In the genomic region with DNA sequence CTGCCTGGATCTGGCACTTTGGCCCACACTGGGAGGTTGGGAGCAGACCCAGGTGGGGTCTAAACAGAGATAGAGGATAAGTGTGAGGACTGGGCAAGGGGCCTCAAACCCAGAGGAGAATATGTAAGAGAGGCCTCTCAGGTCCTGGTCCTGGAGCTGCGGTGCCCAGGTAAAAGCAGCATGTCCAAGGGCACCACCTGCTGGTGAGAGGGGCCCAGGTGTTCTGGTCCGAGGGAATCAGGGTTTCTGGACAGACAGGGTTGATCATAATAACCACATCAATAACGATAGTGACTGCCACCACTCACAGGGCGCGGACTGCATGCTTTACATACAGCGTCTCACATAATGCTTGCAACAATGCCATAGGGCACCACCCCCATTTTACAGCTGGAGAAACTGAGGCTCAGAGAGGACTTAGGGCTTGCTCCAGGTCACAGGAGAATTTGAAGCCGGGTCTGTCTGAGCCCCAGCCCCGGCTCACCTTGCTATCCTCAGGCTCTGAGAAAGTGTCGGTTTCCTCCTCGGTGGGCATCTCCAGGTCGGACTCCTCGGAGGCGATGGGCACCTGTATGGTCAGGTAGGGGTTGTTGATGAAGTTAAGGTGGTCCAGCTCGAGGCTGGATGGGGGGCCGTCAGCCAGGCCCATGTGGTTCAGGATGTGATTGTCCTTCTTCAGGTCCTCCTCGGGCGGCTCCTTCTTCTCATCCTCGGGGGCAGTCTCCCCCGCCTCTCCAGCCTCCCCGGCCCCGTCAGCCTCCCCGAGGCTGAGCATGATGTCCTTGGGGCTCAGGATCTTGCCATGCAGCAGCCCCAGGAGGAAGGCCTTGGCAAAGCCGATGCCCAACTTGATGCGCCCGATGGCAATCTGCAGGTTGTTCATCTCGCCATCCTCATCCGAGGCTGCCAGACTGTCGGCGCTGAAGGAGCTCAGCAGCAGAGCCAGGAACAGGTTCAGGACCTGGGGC, we compare ENCODE assay signal across 10 cellular contexts. TPM values are rescaled to one million over a fixed set of nuclear protein-coding genes. Genes with fewer than 3 reads are reported as not detected.
DNase-seq lines count a peak whose midpoint lies in the region; ATAC-seq and TF ChIP-seq lines count a peak whose summit lies in the region.
"Had no signal": no experiment of that assay in that cellular context is flagged by ENCODE, and none has a peak within 500 bp of the region (broad histone marks: within the 10 kb centered on the region; RNA-seq: fewer than 3 reads in every experiment).

No MANE protein-coding gene starts in this region.

- no peaks in the 10 kb centered on the region for H3K79me2 ChIP-seq in OCI-LY1 (ENCODE audit: insufficient read depth, low read length)

- peak; percentile 91 for TF ChIP-seq CTCF in OCI-LY1 (IDR thresholded peaks at IDR 0.05; ENCODE audit: low read length)
- TF ChIP-seq CTCF in epithelial cell of proximal tubule (conservative IDR thresholded peaks at IDR 0.05; ENCODE audit: low read depth, low read length), result peak; percentile 78

- H3K4me1 Mint-ChIP-seq in stimulated activated naive B cell treated with anti-CD40 and anti-IgM and Interleukin-4, amounts not matched to agents 10 μg/mL and 1 μg/mL and 100 μg/mL, for 72 hours, result peaks cover 35 to 70% of the 10 kb centered on the region in 2 donors

- no peak for ATAC-seq in stimulated activated naive B cell treated with anti-CD40 and anti-IgM and Interleukin-4, amounts not matched to agents 10 μg/mL and 1 μg/mL and 100 μg/mL, for 72 hours (replicated peaks)
- no peak for ATAC-seq in HG03097 (IDR thresholded peaks at IDR 0.05; ENCODE audit: low FRiP score, unreplicated experiment)
- ATAC-seq in HG02610 (IDR thresholded peaks at IDR 0.05; ENCODE audit: unreplicated experiment), result no peak

- no peaks in the 10 kb centered on the region for H3K36me3 Mint-ChIP-seq in stimulated activated naive B cell treated with anti-CD40 and anti-IgM and Interleukin-4, amounts not matched to agents 10 μg/mL and 1 μg/mL and 100 μg/mL, for 72 hours

- H3K36me3 ChIP-seq in OCI-LY1 (ENCODE audit: insufficient read depth, low read length), result no peaks in the 10 kb centered on the region

- H3K4me3 ChIP-seq in OCI-LY1 (ENCODE audit: low read depth, low read length, poor library complexity, severe bottlenecking) (no peak overlapping the region), epithelial cell of proximal tubule (ENCODE audit: low read depth, low read length) (no peak overlapping the region)

- H3K27me3 ChIP-seq in OCI-LY1 (ENCODE audit: insufficient read depth, low read length), result no peaks in the 10 kb centered on the region

- no peaks in the 10 kb centered on the region for H3F3A ChIP-seq in OCI-LY1 (ENCODE audit: insufficient read depth, low read length)

- H3K4me1 ChIP-seq in OCI-LY1 (ENCODE audit: insufficient read depth, low read length, severe bottlenecking), result peaks cover 58% of the 10 kb centered on the region

- H3K27ac ChIP-seq in OCI-LY1 (ENCODE audit: low read depth, low read length, poor library complexity, severe bottlenecking), result no peak overlapping the region

- peak overlapping the region in 1 of 2 donors; percentile 2 for H3K4me3 Mint-ChIP-seq in stimulated activated naive B cell treated with anti-CD40 and anti-IgM and Interleukin-4, amounts not matched to agents 10 μg/mL and 1 μg/mL and 100 μg/mL, for 72 hours

- H4K20me1 ChIP-seq in OCI-LY1 (ENCODE audit: insufficient read depth, low read length), result no peaks in the 10 kb centered on the region

- DNase-seq in activated effector memory CD4-positive, alpha-beta T cell treated with anti-CD3 and anti-CD28 coated beads, Interleukin-2, amount 50 U/mL, for 16 hours, result peak; percentile 74
- no peak for DNase-seq in activated effector memory CD4-positive, alpha-beta T cell treated with Interleukin-2 at 50 U/mL for 16 hours
- DNase-seq in epithelial cell of proximal tubule (ENCODE audit: low read depth) (no peak), GOT3 (lab: John Stamatoyannopoulos, UW) (no peak)
- peak; percentile 60 for DNase-seq in stimulated activated naive B cell treated with anti-CD40 and anti-IgM and Interleukin-4, amounts not matched to agents 10 μg/mL and 1 μg/mL and 100 μg/mL, for 72 hours
- DNase-seq: activated CD4-positive, CD25-positive, alpha-beta regulatory T cell treated with anti-CD3 and anti-CD28 coated beads, Interleukin-2, amount 50 U/mL, for 72 hours had no signal

- H3K9me3 ChIP-seq in OCI-LY1 (ENCODE audit: low read length), result no peaks in the 10 kb centered on the region

- no peak overlapping the region for H3K27ac Mint-ChIP-seq in stimulated activated naive B cell treated with anti-CD40 and anti-IgM and Interleukin-4, amounts not matched to agents 10 μg/mL and 1 μg/mL and 100 μg/mL, for 72 hours

- no peak overlapping the region for H2AFZ ChIP-seq in OCI-LY1 (ENCODE audit: low read length)

- H3K4me2 ChIP-seq in OCI-LY1 (ENCODE audit: low read length), result no peak overlapping the region; the same call in 1 of the 2 replicates

- no peak overlapping the region; the same call in 1 of the 2 replicates for H3K9ac ChIP-seq in OCI-LY1 (ENCODE audit: low read length)

- no peaks in the 10 kb centered on the region for H3K27me3 Mint-ChIP-seq in stimulated activated naive B cell treated with anti-CD40 and anti-IgM and Interleukin-4, amounts not matched to agents 10 μg/mL and 1 μg/mL and 100 μg/mL, for 72 hours

- no peaks in the 10 kb centered on the region for H3K9me3 Mint-ChIP-seq in stimulated activated naive B cell treated with anti-CD40 and anti-IgM and Interleukin-4, amounts not matched to agents 10 μg/mL and 1 μg/mL and 100 μg/mL, for 72 hours

- no peaks in the 10 kb centered on the region for H3K9me2 ChIP-seq in OCI-LY1 (ENCODE audit: low read depth, low read length)

RNA-seq across cellular contexts. Expression of a gene that starts 19.1 kb away (rescaled TPM):
- total RNA-seq in epithelial cell of proximal tubule, result not detected in 2 replicates
- total RNA-seq: Daoy had no signal

RNA-seq across cellular contexts. Expression of a gene that starts 21.5 kb away (rescaled TPM):
- total RNA-seq in epithelial cell of proximal tubule, result under 0.01 TPM in 1 of 2 replicates, not detected in the other

RNA-seq across cellular contexts. Expression of a gene that starts 32.6 kb away (rescaled TPM):
- not detected in 2 replicates for total RNA-seq in epithelial cell of proximal tubule
- total RNA-seq: Daoy had no signal

RNA-seq across cellular contexts. Expression of a gene that starts 40.2 kb away (rescaled TPM):
- not detected in 2 replicates for total RNA-seq in epithelial cell of proximal tubule
- total RNA-seq: Daoy had no signal

RNA-seq across cellular contexts. Expression of a gene that starts 46.9 kb away (rescaled TPM):
- 0.14 and 0.17 TPM in 2 replicates for total RNA-seq in epithelial cell of proximal tubule

Comparison
In these comparisons a context has a peak if more than half of its experiments do, and no peak if none do; other contexts are left out.
1. DNase-seq: peak in activated effector memory CD4-positive, alpha-beta T cell treated with anti-CD3 and anti-CD28 coated beads, Interleukin-2, amount 50 U/mL, for 16 hours (single experiment) and stimulated activated naive B cell treated with anti-CD40 and anti-IgM and Interleukin-4, amounts not matched to agents 10 μg/mL and 1 μg/mL and 100 μg/mL, for 72 hours (single experiment); none in activated effector memory CD4-positive, alpha-beta T cell treated with Interleukin-2 at 50 U/mL for 16 hours (single experiment), epithelial cell of proximal tubule (single experiment) and GOT3 (single experiment).